ENCODE assay signal across 8 cellular contexts in the genomic region with DNA sequence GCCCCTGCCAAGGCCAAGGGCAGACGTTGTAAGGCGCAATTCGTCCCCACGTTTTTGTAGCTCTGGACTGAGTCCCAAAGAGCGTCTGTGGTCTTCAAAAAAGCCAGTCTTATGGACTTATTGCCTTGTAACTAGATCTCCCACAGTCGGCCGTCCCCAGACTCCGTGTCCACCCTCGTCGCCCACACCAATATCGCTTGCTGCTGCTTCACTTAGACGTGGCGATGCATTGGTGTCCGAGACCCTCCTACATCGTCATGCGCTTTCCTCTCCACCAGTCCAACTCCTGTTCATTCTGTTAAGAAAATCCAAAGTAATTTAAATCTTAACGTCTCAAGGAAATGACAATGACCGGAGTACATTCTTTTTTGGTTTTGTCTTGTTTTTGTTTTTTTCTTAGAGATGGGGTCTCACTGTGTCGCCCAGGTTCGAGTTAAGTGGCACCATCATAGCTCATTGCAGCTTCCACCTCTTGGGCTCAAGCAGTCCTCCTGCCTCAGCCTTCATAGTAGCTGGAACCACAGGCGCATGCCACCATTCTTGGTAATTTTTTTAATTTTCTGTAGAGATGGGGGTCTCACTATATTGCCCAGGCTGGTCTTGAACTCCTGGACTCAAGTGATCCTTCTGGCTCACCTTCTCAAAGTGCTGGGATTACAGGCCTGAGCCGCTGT. TPM values are rescaled to one million over a fixed set of nuclear protein-coding genes. Genes with fewer than 3 reads are reported as not detected.
DNase-seq lines count a peak whose midpoint lies in the region; ATAC-seq, FAIRE-seq and TF ChIP-seq lines count a peak whose summit lies in the region.

No MANE protein-coding gene starts in this region.

- H3K27me3 Mint-ChIP-seq in endothelial cell (ENCODE audit: unreplicated experiment) (no peaks in the 10 kb centered on the region), nephron progenitor cell (ENCODE audit: low read depth, poor library complexity) (no peaks in the 10 kb centered on the region)

- no peak for ATAC-seq in HG02610 (IDR thresholded peaks at IDR 0.05; ENCODE audit: unreplicated experiment)

- H3K4me3 ChIP-seq in GM12864 (ENCODE audit: low read depth, low read length) (peak overlapping the region; percentile 66), NT2/D1 (ENCODE audit: insufficient read length, low read depth) (peak overlapping the region; percentile 85)

- peak overlapping the region; percentile 96 for H3K9ac ChIP-seq in NT2/D1 (ENCODE audit: insufficient read length, low read depth)

- no peaks in the 10 kb centered on the region for H3K27me3 ChIP-seq in NT2/D1 (ENCODE audit: insufficient read depth, insufficient read length)

- no peaks in the 10 kb centered on the region for H3K36me3 Mint-ChIP-seq in endothelial cell (ENCODE audit: low read depth, unreplicated experiment)
- peaks cover 10% of the 10 kb centered on the region for H3K36me3 Mint-ChIP-seq in nephron progenitor cell (ENCODE audit: low read depth)

- no peaks in the 10 kb centered on the region for H3K9me3 ChIP-seq in NT2/D1 (ENCODE audit: insufficient read depth, low read length)

- H3K4me3 Mint-ChIP-seq in endothelial cell (ENCODE audit: unreplicated experiment), result peak overlapping the region; percentile 93
- peak overlapping the region; percentile 97 for H3K4me3 Mint-ChIP-seq in nephron progenitor cell

- H3K27ac Mint-ChIP-seq in endothelial cell (ENCODE audit: unreplicated experiment) (peak overlapping the region; percentile 2), nephron progenitor cell (peak overlapping the region; percentile 33)

- TF ChIP-seq CTCF in GM12864 (IDR thresholded peaks at IDR 0.05; ENCODE audit: low read depth, low read length, missing control alignments) (no peak), endothelial cell (IDR thresholded peaks at IDR 0.05; ENCODE audit: unreplicated experiment) (no peak), nephron progenitor cell (IDR thresholded peaks at IDR 0.05) (no peak)

- DNase-seq in GM12864 (ENCODE audit: low read depth) (no peak), NT2/D1 (ENCODE audit: low read depth, low spot score) (no peak), endothelial cell (ENCODE audit: low spot score) (no peak), nephron progenitor cell (peak; percentile 28), RPMI8226 (no peak), HTR-8/SVneo (ENCODE audit: insufficient read length, low spot score) (no peak), NCI-H526 (lab: John Stamatoyannopoulos, UW) (no peak)

- H3K4me1 Mint-ChIP-seq in endothelial cell (ENCODE audit: unreplicated experiment) (peaks cover 23% of the 10 kb centered on the region), nephron progenitor cell (peaks cover 58% of the 10 kb centered on the region)

- peaks cover 46% of the 10 kb centered on the region for H3K36me3 ChIP-seq in NT2/D1 (ENCODE audit: insufficient read depth, insufficient read length, low read length)

- FAIRE-seq in HTR-8/SVneo (lab: Jason Lieb, UNC), result no peak

- no peaks in the 10 kb centered on the region for H3K4me1 ChIP-seq in NT2/D1 (ENCODE audit: insufficient read depth, insufficient read length)

- H3K9me3 Mint-ChIP-seq in endothelial cell (ENCODE audit: unreplicated experiment) (no peaks in the 10 kb centered on the region), nephron progenitor cell (no peaks in the 10 kb centered on the region)

RNA-seq across cellular contexts. Expression of gene KIFBP, which starts 0.9 kb away (rescaled TPM):
- total RNA-seq in endothelial cell (ENCODE audit: unreplicated experiment), result 26.2 TPM

RNA-seq across cellular contexts. Expression of gene DDX21, which starts 33.5 kb away (rescaled TPM):
- 38.5 TPM for total RNA-seq in endothelial cell (ENCODE audit: unreplicated experiment)
